ENCODE assay signal across 16 cellular contexts in genomic region chr17:17139972-17140589, GRCh38.
A peak's percentile ranks its signal among the peaks of the same experiment; 100 is the strongest.
DNase-seq lines count a peak whose midpoint lies in the region; ATAC-seq and TF ChIP-seq lines count a peak whose summit lies in the region.
"Had no signal": no experiment of that assay in that cellular context is flagged by ENCODE, and none has a peak within 500 bp of the region (broad histone marks: within the 10 kb centered on the region; RNA-seq: fewer than 3 reads in every experiment).

No MANE protein-coding gene starts in this region.

- in situ Hi-C loops in GM23248 (cut with MboI) = no loop called here

- CTCF ChIA-PET in AG04450 (lab: Charles Lee) = no interaction called here

- no peak for TF ChIP-seq POLR2A in thyroid gland (IDR thresholded peaks at IDR 0.05)

- H3K4me1 ChIP-seq in GM23248 (ENCODE audit: insufficient read depth) (peaks cover 8% of the 10 kb centered on the region; the same call in 1 of the 2 replicates), thyroid gland (no peaks in the 10 kb centered on the region)

- H2AFZ ChIP-seq in GM23248 = no peak overlapping the region

- H3K27ac ChIP-seq in AG04450 (ENCODE audit: low read depth, low read length) = peak overlapping the region; percentile 1
- H3K27ac ChIP-seq in GM23248 = peak overlapping the region; percentile 43
- H3K27ac ChIP-seq in dorsolateral prefrontal cortex = peak overlapping the region in 47 of 59 donors; percentile 7 to 90 (median 76)
- no peak overlapping the region for H3K27ac ChIP-seq in thyroid gland
- H3K27ac ChIP-seq: stomach had no signal

- no peaks in the 10 kb centered on the region; the same call in 1 of the 2 replicates for H4K20me1 ChIP-seq in GM23248 (ENCODE audit: insufficient read depth)

- H3K4me2 ChIP-seq in GM23248 (ENCODE audit: unreplicated experiment) = no peak overlapping the region

- ATAC-seq in HG02870 (IDR thresholded peaks at IDR 0.05; ENCODE audit: unreplicated experiment) = no peak
- ATAC-seq: CD8-positive, alpha-beta T cell had no signal

- H3K36me3 ChIP-seq in GM23248 (ENCODE audit: low read depth) (peaks cover 28% of the 10 kb centered on the region; the same call in 1 of the 2 replicates), thyroid gland (peaks cover 61 to 75% of the 10 kb centered on the region in 2 donors)

- peaks cover 16% of the 10 kb centered on the region; the same call in 1 of the 2 replicates for H3K79me2 ChIP-seq in GM23248 (ENCODE audit: insufficient read depth)

- no peaks in the 10 kb centered on the region for H3K27me3 ChIP-seq in AG04450 (ENCODE audit: control insufficient read depth, insufficient read depth, low read length)
- H3K27me3 ChIP-seq in GM23248 (replicated peaks; ENCODE audit: insufficient read depth) = no peaks in the 10 kb centered on the region
- no peaks in the 10 kb centered on the region for H3K27me3 ChIP-seq in dorsolateral prefrontal cortex
- H3K27me3 ChIP-seq in thyroid gland = no peaks in the 10 kb centered on the region
- H3K27me3 ChIP-seq: stomach had no signal

- H3K9me3 ChIP-seq in AG04450 (ENCODE audit: control insufficient read depth, insufficient read depth, low read length) = no peaks in the 10 kb centered on the region
- no peaks in the 10 kb centered on the region for H3K9me3 ChIP-seq in GM23248 (ENCODE audit: low read depth)
- no peaks in the 10 kb centered on the region for H3K9me3 ChIP-seq in thyroid gland
- H3K9me3 ChIP-seq: stomach had no signal

- peak overlapping the region; percentile 54 for H3K9ac ChIP-seq in GM23248

- POLR2A ChIA-PET in AG04450 (lab: Yijun Ruan, JAX) = interaction anchor here (0.6 kb wide), 1 partner anchor 72 kb away, joined by 5 read pairs; no protein-coding TSS in a partner anchor

- DNase-seq in AG04450 (ENCODE audit: low read depth, low spot score) (no peak), GM23248 (no peak), NCI-H510A treated with DMSO at 0.1 percent for 48 hours (lab: John Stamatoyannopoulos, UW) (peak; percentile 72), dorsolateral prefrontal cortex (no peak), thyroid gland (no peak), T-helper 2 cell (no peak), COLO829 (ENCODE audit: low spot score) (no peak)
- DNase-seq: activated CD4-positive, alpha-beta T cell treated with anti-CD3 and anti-CD28 coated beads for 48 hours; activated T-cell treated with anti-CD3 and anti-CD28 coated beads, Interleukin-2, amount 50 U/mL, for 48 hours; CD8-positive, alpha-beta T cell; cortex of kidney; NCI-H1092; occipital lobe; OCI-M1; stomach had no signal

- intact Hi-C loops in dorsolateral prefrontal cortex (cut with DNase I) = loop anchor here (5.0 to 10.0 kb wide), 4 partner anchors 33 to 165 kb away; partner anchors contain the start of gene NT5M (in 2 of the 2)
- intact Hi-C loops in thyroid gland (cut with DNase I) = loop anchor here (10.0 kb wide), 1 partner anchor 135 kb away; no protein-coding TSS in a partner anchor

- H3K4me3 ChIP-seq in AG04450 (ENCODE audit: low read depth, low read length) = no peak overlapping the region
- H3K4me3 ChIP-seq in GM23248 = no peak overlapping the region
- H3K4me3 ChIP-seq in dorsolateral prefrontal cortex = no peak overlapping the region
- H3K4me3 ChIP-seq in thyroid gland (replicated peaks in 1 of 3) = no peak overlapping the region
- H3K4me3 ChIP-seq: stomach had no signal

- peaks cover 16% of the 10 kb centered on the region for H3F3A ChIP-seq in GM23248 (ENCODE audit: insufficient read depth)

- 86 to 87% methylated on average over 7 of the region's 7 CpGs for WGBS in GM23248 (ENCODE audit: low coverage in 1 of 2, low lambda C conversion rate in 2 of 2, missing lambda C conversion rate in 2 of 2), 2 experiments
- WGBS in thyroid gland, 2 donors = 90 to 93% methylated on average over 7 of the region's 7 CpGs

- TF ChIP-seq CTCF in AG04450 (IDR thresholded peaks at IDR 0.05; ENCODE audit: low read depth, low read length) (no peak), dorsolateral prefrontal cortex (IDR thresholded peaks at IDR 0.05 in 54 of 56, conservative IDR thresholded peaks at IDR 0.05 in 2 of 56; ENCODE audit: low read depth in 1 of 56, partially characterized antibody in 56 of 56) (no peak), thyroid gland (IDR thresholded peaks at IDR 0.05) (no peak)

- no peaks in the 10 kb centered on the region for H3K9me2 ChIP-seq in GM23248 (ENCODE audit: insufficient read depth)

Comparison
In these comparisons a context has a peak if more than half of its experiments do, and no peak if none do; other contexts are left out.
1. H3K27ac ChIP-seq: peak in AG04450 (single experiment), GM23248 (single experiment) and dorsolateral prefrontal cortex (47 of 59); none in thyroid gland (0 of 3).